14 cellular contexts compared by ENCODE assay signal in genomic region chr11:130415719-130416536, GRCh38. TPM values are rescaled to one million over a fixed set of nuclear protein-coding genes. Genes with fewer than 3 reads are reported as not detected.
"Had no signal": no experiment of that assay in that cellular context is flagged by ENCODE, and none has a peak within 500 bp of the region (broad histone marks: within the 10 kb centered on the region; RNA-seq: fewer than 3 reads in every experiment).

No MANE protein-coding gene starts in this region.

- H3K27ac ChIP-seq: foreskin keratinocyte, pancreas, spleen, upper lobe of right lung had no signal

- H3K27me3 ChIP-seq: pancreas, upper lobe of right lung had no signal

- ATAC-seq: activated CD8-positive, alpha-beta T cell treated with anti-CD3 and anti-CD28 coated beads, Interleukin-2, amount 10 ng/mL, durations not matched to agents 7 days and 5 days; activated naive CD8-positive, alpha-beta T cell treated with anti-CD3 and anti-CD28 coated beads, Interleukin-2, amount 50 U/mL, for 24 hours; foreskin keratinocyte; left ventricle myocardium superior; pancreas; stimulated activated naive B cell treated with anti-CD40 and anti-IgM and Interleukin-4, amounts not matched to agents 10 μg/mL and 1 μg/mL and 100 μg/mL, for 72 hours; upper lobe of right lung had no signal

- FAIRE-seq: colon, pancreas had no signal

- DNase-seq: activated CD4-positive, alpha-beta T cell treated with anti-CD3 and anti-CD28 coated beads for 4 hours; activated CD8-positive, alpha-beta T cell treated with anti-CD3 and anti-CD28 coated beads, Interleukin-2, amount 10 ng/mL, durations not matched to agents 7 days and 5 days; activated naive CD4-positive, alpha-beta T cell; activated naive CD8-positive, alpha-beta T cell treated with anti-CD3 and anti-CD28 coated beads, Interleukin-2, amount 50 U/mL, for 24 hours; foreskin keratinocyte; left ventricle myocardium superior; mesenchymal stem cell; pancreas; spleen; stimulated activated CD4-positive, alpha-beta T cell treated with anti-CD3 and anti-CD28 coated beads, Interleukin-1b, Interleukin-23, amount 100 ng/mL, for 48 hours; stimulated activated naive B cell treated with anti-CD40 and anti-IgM and Interleukin-4, amounts not matched to agents 10 μg/mL and 1 μg/mL and 100 μg/mL, for 72 hours; upper lobe of right lung had no signal

- H3K4me3 ChIP-seq: pancreas, spleen, upper lobe of right lung had no signal

- H3K9me3 ChIP-seq: pancreas, spleen, upper lobe of right lung had no signal

- H3K4me1 ChIP-seq: pancreas, spleen had no signal

- H3K36me3 ChIP-seq: pancreas, spleen, upper lobe of right lung had no signal

RNA-seq across cellular contexts. Expression of gene ADAMTS8, which starts 12.5 kb away (rescaled TPM):
- total RNA-seq: activated CD8-positive, alpha-beta T cell treated with anti-CD3 and anti-CD28 coated beads, Interleukin-2, amount 10 ng/mL, durations not matched to agents 7 days and 5 days; activated T-helper 1 cell treated with anti-CD3 and anti-CD28 coated beads, Interleukin-12 subunit alpha, Interleukin-12 subunit beta, Interleukin-2, Interleukin-4 antibody, amounts not matched to agents 30 ng/mL and 10 ng/mL and 1 ng/mL, durations not matched to agents 14 hours and 24 hours and 36 hours; foreskin keratinocyte had no signal

RNA-seq across cellular contexts. Expression of gene ADAMTS15, which starts 32.5 kb away (rescaled TPM):
- total RNA-seq: activated T-helper 1 cell treated with anti-CD3 and anti-CD28 coated beads, Interleukin-12 subunit alpha, Interleukin-12 subunit beta, Interleukin-2, Interleukin-4 antibody, amounts not matched to agents 30 ng/mL and 10 ng/mL and 1 ng/mL, durations not matched to agents 14 hours and 24 hours and 36 hours had no signal
